23 cellular contexts compared by ENCODE assay signal in the genomic region with DNA sequence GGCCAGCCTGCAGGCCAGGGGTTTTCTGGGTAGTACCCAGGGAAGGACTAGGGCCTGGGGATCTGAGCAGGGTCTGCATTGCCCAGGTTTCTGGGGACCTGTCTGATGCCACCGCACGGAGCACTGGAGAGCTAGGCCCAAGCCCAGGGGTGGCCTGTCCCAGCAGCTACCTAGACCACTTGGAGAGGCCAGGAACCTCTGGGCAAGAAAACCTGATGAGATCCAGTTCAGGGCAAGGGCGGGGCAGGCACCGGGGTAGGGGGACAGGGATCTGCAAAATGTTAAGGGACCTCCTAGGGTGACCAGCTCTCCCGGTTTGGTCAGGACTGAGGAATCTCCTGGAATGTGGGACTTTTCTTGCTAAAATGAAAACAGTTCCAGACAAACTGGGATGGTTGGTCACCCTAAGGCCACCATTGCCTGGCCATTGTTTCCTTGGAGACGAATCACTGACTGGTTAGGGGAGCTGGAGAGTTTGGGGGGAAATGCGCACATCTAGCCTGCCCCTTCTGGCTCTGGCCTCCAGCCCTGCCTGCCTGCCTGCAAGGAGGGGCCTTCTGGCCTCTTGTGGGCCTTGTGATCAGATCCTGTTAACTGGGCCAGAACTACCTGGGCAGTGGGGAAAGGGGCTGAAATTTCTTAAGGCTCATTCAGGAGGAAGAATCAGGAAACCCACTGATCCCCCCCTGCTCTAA.
DNase-seq lines count a peak whose midpoint lies in the region; ATAC-seq, FAIRE-seq and TF ChIP-seq lines count a peak whose summit lies in the region.
"Had no signal": no experiment of that assay in that cellular context is flagged by ENCODE, and none has a peak within 500 bp of the region (broad histone marks: within the 10 kb centered on the region; RNA-seq: fewer than 3 reads in every experiment).

No MANE protein-coding gene starts in this region.

- H3K27me3 ChIP-seq in H1 (replicated peaks in 1 of 4; ENCODE audit: control insufficient read depth in 3 of 4, extremely low read depth in 1 of 4, insufficient read depth in 3 of 4, low read length in 3 of 4) (no peaks in the 10 kb centered on the region), neuronal stem cell (ENCODE audit: control insufficient read depth in 3 of 3, insufficient read depth in 3 of 3, low read depth in 1 of 3, low read length in 3 of 3) (peaks cover 0 to 4% (median 0%) of the 10 kb centered on the region in 3 experiments), aorta (ENCODE audit: control insufficient read depth in 1 of 2, insufficient read depth in 2 of 2, low read length in 1 of 2) (no peaks in the 10 kb centered on the region)
- H3K27me3 ChIP-seq: BLaER1 had no signal

- H3K14ac ChIP-seq in H1 (ENCODE audit: insufficient read length) (no peak overlapping the region), neuronal stem cell (ENCODE audit: low read length) (no peak overlapping the region)

- intact Hi-C loops in aorta (cut with DNase I), result no loop called here

- TF ChIP-seq EP300 in H1 (IDR thresholded peaks at IDR 0.05; ENCODE audit: borderline replicate concordance in 1 of 2, low read depth in 2 of 2, low read length in 2 of 2), result no peak

- no peak overlapping the region for H3K4me3 ChIP-seq in H1 (ENCODE audit: extremely low read depth in 1 of 4, insufficient read depth in 2 of 4, low read depth in 3 of 4, low read length in 4 of 4)
- H3K4me3 ChIP-seq in neuronal stem cell (ENCODE audit: low read length in 2 of 2), result no peak overlapping the region
- no peak overlapping the region for H3K4me3 ChIP-seq in aorta (ENCODE audit: low read length in 2 of 2)
- H3K4me3 ChIP-seq: BLaER1, GM23338 had no signal

- H3K9me3 ChIP-seq in H1 (ENCODE audit: insufficient read depth in 2 of 2, low read depth in 1 of 2, low read length in 1 of 2) (no peaks in the 10 kb centered on the region), neuronal stem cell (replicated peaks in 1 of 2; ENCODE audit: control insufficient read depth in 2 of 2, insufficient read depth in 1 of 2, low read depth in 1 of 2, low read length in 2 of 2) (no peaks in the 10 kb centered on the region), aorta (ENCODE audit: control insufficient read depth, low read length) (no peaks in the 10 kb centered on the region)
- H3K9me3 ChIP-seq: BLaER1, Caco-2 had no signal

- no peak overlapping the region for H3K56ac ChIP-seq in H1 (replicated peaks; ENCODE audit: insufficient read length, low read depth, low read length)

- H2BK120ac ChIP-seq in H1 (replicated peaks; ENCODE audit: low read depth, low read length) (no peak overlapping the region), neuronal stem cell (ENCODE audit: low read depth, low read length) (no peak overlapping the region)

- no peak for TF ChIP-seq POLR2A in H1 (IDR thresholded peaks at IDR 0.05; ENCODE audit: control extremely low read depth in 1 of 2, low read depth in 2 of 2, low read length in 2 of 2)

- H2AFZ ChIP-seq in H1 (ENCODE audit: low read length), result no peak overlapping the region
- H2AFZ ChIP-seq in neuronal stem cell (ENCODE audit: low read length), result no peak overlapping the region
- H2AFZ ChIP-seq: GM23338 had no signal

- H3K79me1 ChIP-seq in H1 (ENCODE audit: low read depth, low read length), result no peaks in the 10 kb centered on the region
- no peaks in the 10 kb centered on the region for H3K79me1 ChIP-seq in neuronal stem cell (ENCODE audit: low read depth, low read length)

- H3K23ac ChIP-seq in H1 (ENCODE audit: insufficient read length) (no peak overlapping the region), neuronal stem cell (ENCODE audit: low read depth, low read length, poor library complexity) (no peak overlapping the region)

- POLR2A ChIA-PET in H1 (lab: Charles Lee; ENCODE audit: partially characterized antibody), result no interaction called here

- H2BK5ac ChIP-seq in H1 (ENCODE audit: low read depth, low read length), result no peak overlapping the region
- H2BK5ac ChIP-seq in neuronal stem cell (ENCODE audit: low read length), result no peak overlapping the region

- no peak overlapping the region; the same call in 1 of the 2 replicates for H4K8ac ChIP-seq in H1 (ENCODE audit: extremely low read depth, insufficient read depth, low read length)
- no peak overlapping the region for H4K8ac ChIP-seq in neuronal stem cell (ENCODE audit: low read depth, low read length)

- CTCF ChIA-PET in H1 (lab: Charles Lee; ENCODE audit: partially characterized antibody), result interaction anchor here (0.6 to 1.9 kb wide), 10 partner anchors 9 to 137 kb away, joined by 3 to 9 read pairs (median 4); no protein-coding TSS in a partner anchor

- WGBS in H1 (ENCODE audit: extremely low coverage in 1 of 2, insufficient coverage in 1 of 2, insufficient read length in 1 of 2, insufficient replicate concordance in 2 of 2, low coverage in 1 of 2, low lambda C conversion rate in 2 of 2, missing lambda C conversion rate in 1 of 2), 2 experiments, result 89% methylated on average over 7 of the region's 7 CpGs; no CpG with 5 or more reads in 1 of the 2 experiments
- no CpG with 5 or more reads among the region's 7 CpGs for WGBS in neuronal stem cell (ENCODE audit: extremely low coverage in 2 of 2, insufficient read length in 2 of 2, insufficient replicate concordance in 1 of 2), 2 donors
- 94 to 97% methylated on average over 7 of the region's 7 CpGs for WGBS in aorta, 2 donors

- H2BK15ac ChIP-seq in H1 (ENCODE audit: low read length) (0 out of 2 replicates have a peak overlapping the region, but pooled peaks have one; percentile 46), neuronal stem cell (ENCODE audit: low read length) (no peak overlapping the region)

- DNase-seq in ELF-1 (ENCODE audit: low read depth, low spot score) (peak; percentile 51), H1 (ENCODE audit: low read depth in 1 of 2, low spot score in 2 of 2) (no peak), mesenteric fat pad (ENCODE audit: low spot score) (peak; percentile 59), neuronal stem cell (ENCODE audit: low spot score) (no peak), DMS79 (lab: John Stamatoyannopoulos, UW) (no peak), amniotic stem cell (lab: John Stamatoyannopoulos, UW) (no peak), aorta (no peak)
- DNase-seq: CD4-positive, CD25-positive, alpha-beta regulatory T cell; CD8-positive, alpha-beta T cell; DMS 273 treated with DMSO at 0.1 percent for 48 hours; DMS79 treated with DMSO at 0.1 percent for 48 hours; HCEC 1CT had no signal

- no peak overlapping the region for H3K9ac ChIP-seq in H1 (replicated peaks in 1 of 4; ENCODE audit: extremely low read depth in 1 of 4, low read depth in 3 of 4, low read length in 3 of 4)
- no peak overlapping the region for H3K9ac ChIP-seq in neuronal stem cell (ENCODE audit: low read depth, low read length, poor library complexity)
- H3K9ac ChIP-seq: BLaER1 had no signal

- no peaks in the 10 kb centered on the region for H3K79me2 ChIP-seq in H1 (ENCODE audit: control insufficient read depth in 1 of 2, insufficient read depth in 2 of 2, low read length in 2 of 2)

- H2AK5ac ChIP-seq in H1 (ENCODE audit: low read depth, low read length) (no peak overlapping the region), neuronal stem cell (ENCODE audit: low read depth, low read length) (peak overlapping the region; percentile 38)

- H2BK12ac ChIP-seq in H1 (ENCODE audit: low read depth, low read length) (no peak overlapping the region), neuronal stem cell (ENCODE audit: low read length) (no peak overlapping the region)

- H3K4me2 ChIP-seq in H1 (ENCODE audit: insufficient read depth in 1 of 2, low read depth in 2 of 2, low read length in 2 of 2) (no peak overlapping the region), neuronal stem cell (ENCODE audit: insufficient read depth, low read length, poor library complexity, severe bottlenecking) (no peak overlapping the region)
- H3K4me2 ChIP-seq: BLaER1, GM23338 had no signal

- TF ChIP-seq RAD21 in H1 (IDR thresholded peaks at IDR 0.05 in 1 of 2, conservative IDR thresholded peaks at IDR 0.05 in 1 of 2; ENCODE audit: low read depth in 2 of 2, low read length in 2 of 2), result no peak

- FAIRE-seq in H1 (lab: Jason Lieb, UNC), result no peak
- FAIRE-seq: A204.1, G401.6, GM12892, GM19239, H54 had no signal

- TF ChIP-seq CTCF in H1 (IDR thresholded peaks at IDR 0.05; ENCODE audit: control extremely low read depth in 1 of 3, insufficient read depth in 1 of 3, low read depth in 1 of 3, low read length in 3 of 3), result no peak

- H2BK20ac ChIP-seq in H1 (ENCODE audit: low read length), result no peak overlapping the region

- H3K36me3 ChIP-seq in H1 (ENCODE audit: control insufficient read depth in 2 of 4, insufficient read depth in 4 of 4, low read length in 3 of 4), result no peaks in the 10 kb centered on the region
- H3K36me3 ChIP-seq in neuronal stem cell (replicated peaks in 1 of 2; ENCODE audit: control insufficient read depth in 2 of 2, insufficient read depth in 2 of 2, low read length in 2 of 2), result no peaks in the 10 kb centered on the region
- H3K36me3 ChIP-seq in aorta (ENCODE audit: control insufficient read depth in 1 of 2, insufficient read depth in 2 of 2, low read length in 1 of 2), result no peaks in the 10 kb centered on the region
- H3K36me3 ChIP-seq: BLaER1 had no signal

- H3K4ac ChIP-seq in H1 (replicated peaks; ENCODE audit: insufficient read length, low read depth, low read length) (no peak overlapping the region), neuronal stem cell (ENCODE audit: low read length) (no peak overlapping the region)

- no peak overlapping the region for H4K5ac ChIP-seq in H1 (ENCODE audit: insufficient read length, low read depth, low read length)

- no peaks in the 10 kb centered on the region for H3K23me2 ChIP-seq in H1 (ENCODE audit: low read depth, low read length)

- peaks cover 0 to 7% (median 1%) of the 10 kb centered on the region in 4 experiments; a peak in 4 of 7 replicates for H3K4me1 ChIP-seq in H1 (replicated peaks in 1 of 4; ENCODE audit: control insufficient read depth in 3 of 4, insufficient read depth in 4 of 4, low read length in 3 of 4)
- peaks cover 4 to 13% of the 10 kb centered on the region in 2 donors for H3K4me1 ChIP-seq in neuronal stem cell (ENCODE audit: control insufficient read depth in 2 of 2, insufficient read depth in 1 of 2, low read depth in 1 of 2, low read length in 2 of 2)
- no peaks in the 10 kb centered on the region for H3K4me1 ChIP-seq in aorta (ENCODE audit: control insufficient read depth in 1 of 2, insufficient read depth in 2 of 2, low read length in 2 of 2)
- H3K4me1 ChIP-seq: Caco-2 had no signal

- no peaks in the 10 kb centered on the region for H4K20me1 ChIP-seq in H1 (replicated peaks in 1 of 2; ENCODE audit: control insufficient read depth in 1 of 2, insufficient read depth in 2 of 2, low read length in 2 of 2)
- H4K20me1 ChIP-seq: BLaER1 had no signal

- H3K18ac ChIP-seq in H1 (ENCODE audit: extremely low read depth, low read length) (no peak overlapping the region), neuronal stem cell (ENCODE audit: low read length) (peak overlapping the region; percentile 16)

- no peak overlapping the region for H3K27ac ChIP-seq in H1 (ENCODE audit: low read depth, low read length)
- no peak overlapping the region for H3K27ac ChIP-seq in neuronal stem cell (replicated peaks; ENCODE audit: low read length)
- no peak overlapping the region for H3K27ac ChIP-seq in aorta (ENCODE audit: low read depth in 1 of 2, low read length in 2 of 2)
- H3K27ac ChIP-seq: 22Rv1, BLaER1, C4-2B had no signal

- ATAC-seq in GM21529 (IDR thresholded peaks at IDR 0.05; ENCODE audit: unreplicated experiment) (no peak), aorta (ENCODE audit: low FRiP score) (no peak)
- ATAC-seq: CD8-positive, alpha-beta T cell had no signal

- H4K91ac ChIP-seq in H1 (replicated peaks; ENCODE audit: insufficient read length, low read length), result peak overlapping the region; percentile 23
- no peak overlapping the region for H4K91ac ChIP-seq in neuronal stem cell (ENCODE audit: low read depth, low read length, poor library complexity)

Comparison
In these comparisons a context has a peak if more than half of its experiments do, and no peak if none do; other contexts are left out.
1. DNase-seq: peak in ELF-1 (single experiment) and mesenteric fat pad (single experiment); none in H1 (0 of 2), neuronal stem cell (single experiment), DMS79 (single experiment), amniotic stem cell (single experiment) and aorta (0 of 2).